ENCODE assay signal across 1 cellular context in the genomic region with DNA sequence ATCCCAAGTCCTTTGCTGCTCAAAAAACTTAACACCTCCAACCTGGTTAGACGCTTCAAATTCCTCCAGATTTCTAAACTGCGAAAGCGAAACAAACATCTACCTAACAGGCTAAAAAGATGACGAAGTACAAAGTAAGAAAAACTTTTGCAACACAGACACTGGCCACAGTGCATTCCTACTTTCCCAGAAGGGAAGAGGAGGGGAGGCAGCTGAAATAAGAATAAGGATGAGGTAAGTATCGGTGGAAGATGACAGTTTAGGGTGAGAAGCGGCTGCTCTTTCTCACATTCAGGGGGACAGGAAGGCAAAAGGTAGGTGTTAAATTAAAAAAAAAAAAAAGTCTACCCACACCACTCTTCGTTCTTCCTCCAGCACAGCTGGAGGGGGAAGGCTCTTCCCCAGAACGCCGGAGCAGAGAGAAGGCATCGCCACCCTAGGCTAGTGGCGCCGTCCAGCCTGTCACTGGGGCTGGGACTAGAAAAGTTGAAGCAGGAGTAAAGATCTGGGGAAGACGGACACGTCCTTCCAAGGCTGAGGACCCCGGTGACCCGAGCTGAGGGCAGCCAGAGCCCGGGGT.
A peak's percentile ranks its signal among the peaks of the same experiment; 100 is the strongest.
TF ChIP-seq lines count a peak whose summit lies in the region.

No MANE protein-coding gene starts in this region.

TF ChIP-seq in HEK293, 187 proteins besides CTCF, POLR2A, EP300 and RAD21 (continued from another document):
- TF ChIP-seq, protein P1, sequence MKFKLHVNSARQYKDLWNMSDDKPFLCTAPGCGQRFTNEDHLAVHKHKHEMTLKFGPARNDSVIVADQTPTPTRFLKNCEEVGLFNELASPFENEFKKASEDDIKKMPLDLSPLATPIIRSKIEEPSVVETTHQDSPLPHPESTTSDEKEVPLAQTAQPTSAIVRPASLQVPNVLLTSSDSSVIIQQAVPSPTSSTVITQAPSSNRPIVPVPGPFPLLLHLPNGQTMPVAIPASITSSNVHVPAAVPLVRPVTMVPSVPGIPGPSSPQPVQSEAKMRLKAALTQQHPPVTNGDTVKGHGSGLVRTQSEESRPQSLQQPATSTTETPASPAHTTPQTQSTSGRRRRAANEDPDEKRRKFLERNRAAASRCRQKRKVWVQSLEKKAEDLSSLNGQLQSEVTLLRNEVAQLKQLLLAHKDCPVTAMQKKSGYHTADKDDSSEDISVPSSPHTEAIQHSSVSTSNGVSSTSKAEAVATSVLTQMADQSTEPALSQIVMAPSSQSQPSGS (tag by site-specific recombination; IDR thresholded peaks at IDR 0.05; ENCODE audit: low read depth): peak; percentile 38; the same call in 1 of the 2 replicates
- no peak for TF ChIP-seq ZNF768 (tag by site-specific recombination; IDR thresholded peaks at IDR 0.05)
- peak; percentile 48; the same call in 1 of the 2 replicates for TF ChIP-seq PRDM1 (tag by site-specific recombination; IDR thresholded peaks at IDR 0.05)
